ENCODE assay signal across 22 cellular contexts in the genomic region with DNA sequence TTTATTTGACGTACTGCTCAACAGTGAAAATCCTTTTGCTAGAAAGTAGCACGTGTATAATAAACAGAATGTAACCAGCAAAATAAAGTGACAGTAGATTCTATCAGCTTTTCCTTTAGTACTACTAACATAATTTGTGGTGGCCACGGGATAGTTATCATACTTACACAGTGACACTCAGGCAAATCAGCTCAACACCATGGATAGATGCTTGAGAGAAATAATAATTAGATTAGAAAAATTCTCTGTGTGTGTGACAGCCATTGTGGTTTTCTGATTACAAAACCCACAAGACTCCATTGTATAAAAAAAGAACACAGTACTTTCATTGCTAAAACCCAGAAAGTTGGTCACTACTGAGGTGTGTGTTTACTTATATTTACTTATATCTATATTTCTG.
DNase-seq lines count a peak whose midpoint lies in the region; ATAC-seq, FAIRE-seq and TF ChIP-seq lines count a peak whose summit lies in the region.
"Had no signal": no experiment of that assay in that cellular context is flagged by ENCODE, and none has a peak within 500 bp of the region (broad histone marks: within the 10 kb centered on the region; RNA-seq: fewer than 3 reads in every experiment).

No MANE protein-coding gene starts in this region.

- no peak for ATAC-seq in HG02678 (IDR thresholded peaks at IDR 0.05; ENCODE audit: unreplicated experiment)
- no peak for ATAC-seq in GM21423 (IDR thresholded peaks at IDR 0.05; ENCODE audit: unreplicated experiment)
- ATAC-seq: activated CD8-positive, alpha-beta T cell treated with anti-CD3 and anti-CD28 coated beads, Interleukin-2, amount 10 ng/mL, durations not matched to agents 7 days and 5 days; activated T-helper 17 cell treated with anti-CD3 and anti-CD28 coated beads, Interleukin-2, amount 50 U/mL, for 72 hours; GM23338; HepG2; lower lobe of right lung had no signal

- H3K27ac Mint-ChIP-seq in HFFc6 = peak overlapping the region; percentile 46; the same call in 1 of the 2 replicates
- H3K27ac Mint-ChIP-seq: activated CD8-positive, alpha-beta T cell treated with anti-CD3 and anti-CD28 coated beads, Interleukin-2, amount 10 ng/mL, durations not matched to agents 7 days and 5 days; activated T-helper 17 cell treated with anti-CD3 and anti-CD28 coated beads, Interleukin-2, amount 50 U/mL, for 72 hours; GM23338; nephron had no signal

- peaks cover 9% of the 10 kb centered on the region for H3K36me3 Mint-ChIP-seq in HFFc6 (ENCODE audit: low read depth)

- no peak for FAIRE-seq in frontal cortex (lab: Jason Lieb, UNC)
- FAIRE-seq: HepG2 had no signal

- no peak for TF ChIP-seq CTCF in AG10803 (conservative IDR thresholded peaks at IDR 0.05; ENCODE audit: low read length)
- TF ChIP-seq CTCF in HFFc6 (IDR thresholded peaks at IDR 0.05) = no peak

- no peak overlapping the region; the same call in 1 of the 2 replicates for H3K4me3 Mint-ChIP-seq in HFFc6
- H3K4me3 Mint-ChIP-seq: activated CD8-positive, alpha-beta T cell treated with anti-CD3 and anti-CD28 coated beads, Interleukin-2, amount 10 ng/mL, durations not matched to agents 7 days and 5 days; activated T-helper 17 cell treated with anti-CD3 and anti-CD28 coated beads, Interleukin-2, amount 50 U/mL, for 72 hours; GM23338; nephron had no signal

- peaks cover 32% of the 10 kb centered on the region for H3K4me1 Mint-ChIP-seq in HFFc6 (ENCODE audit: low read depth)
- H3K4me1 Mint-ChIP-seq: activated T-helper 17 cell treated with anti-CD3 and anti-CD28 coated beads, Interleukin-2, amount 50 U/mL, for 72 hours; GM23338 had no signal

- no peaks in the 10 kb centered on the region for H3K9me3 Mint-ChIP-seq in HFFc6
- H3K9me3 Mint-ChIP-seq: activated T-helper 17 cell treated with anti-CD3 and anti-CD28 coated beads, Interleukin-2, amount 50 U/mL, for 72 hours; GM23338; nephron had no signal

- H3K27me3 Mint-ChIP-seq in HFFc6 (ENCODE audit: insufficient read depth) = no peaks in the 10 kb centered on the region; the same call in 1 of the 2 replicates
- H3K27me3 Mint-ChIP-seq: activated T-helper 17 cell treated with anti-CD3 and anti-CD28 coated beads, Interleukin-2, amount 50 U/mL, for 72 hours had no signal

- DNase-seq in AG10803 (ENCODE audit: low read depth) (peak; percentile 81), HFFc6 (peak; percentile 47), amniotic epithelial cell (ENCODE audit: low read depth) (peak; percentile 56), iris pigment epithelial cell (ENCODE audit: low read depth) (peak; percentile 44), frontal cortex (ENCODE audit: low spot score in 2 of 2) (no peak), NOMO-1 treated with dmso at 0.1 percent for 144 hours (lab: John Stamatoyannopoulos, UW; ENCODE audit: unreplicated experiment) (no peak)
- DNase-seq: activated CD8-positive, alpha-beta T cell treated with anti-CD3 and anti-CD28 coated beads, Interleukin-2, amount 10 ng/mL, durations not matched to agents 7 days and 5 days; anterior cingulate cortex; Calu3; lower lobe of right lung; NCI-H1092 treated with DMSO at 0.1 percent for 48 hours; NCI-H2171 treated with DMSO at 0.1 percent for 48 hours; stimulated activated CD4-positive, alpha-beta T cell treated with anti-CD3 and anti-CD28 coated beads, Interleukin-2, amount 100 ng/mL, for 48 hours; trophoblast cell had no signal

- H3K4me3 ChIP-seq in AG10803 (ENCODE audit: low read length) = no peak overlapping the region
- H3K4me3 ChIP-seq: esophagus muscularis mucosa, GM23338, lower lobe of right lung, right atrium auricular region had no signal

Comparison
In these comparisons a context has a peak if more than half of its experiments do, and no peak if none do; other contexts are left out.
1. DNase-seq: peak in AG10803 (single experiment), HFFc6 (single experiment), amniotic epithelial cell (single experiment) and iris pigment epithelial cell (single experiment); none in frontal cortex (0 of 2) and NOMO-1 treated with dmso at 0.1 percent for 144 hours (single experiment).